In the genomic region with DNA sequence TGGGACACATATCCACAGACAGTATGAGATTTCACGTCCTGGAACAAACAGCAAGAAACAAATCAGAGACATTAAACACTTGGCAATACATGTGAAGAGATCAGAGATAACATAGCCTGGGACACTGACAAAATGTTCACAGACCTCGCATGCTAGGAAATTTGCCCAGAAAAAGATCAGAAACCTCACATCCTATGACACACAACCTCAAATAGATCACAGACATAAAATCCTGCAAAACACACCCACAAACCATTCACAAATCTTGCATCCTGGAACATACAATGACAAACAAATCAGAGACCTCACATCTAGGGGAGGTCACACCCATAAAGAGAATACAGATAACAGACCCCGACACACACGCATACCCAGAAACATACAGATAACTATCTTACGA, we compare ENCODE assay signal across 19 cellular contexts. TPM values are rescaled to one million over a fixed set of nuclear protein-coding genes. Genes with fewer than 3 reads are reported as not detected.
DNase-seq lines count a peak whose midpoint lies in the region; ATAC-seq and TF ChIP-seq lines count a peak whose summit lies in the region.
"Had no signal": no experiment of that assay in that cellular context is flagged by ENCODE, and none has a peak within 500 bp of the region (broad histone marks: within the 10 kb centered on the region; RNA-seq: fewer than 3 reads in every experiment).

No MANE protein-coding gene starts in this region.

- TF ChIP-seq RAD21 in SK-N-SH (IDR thresholded peaks at IDR 0.05; ENCODE audit: low read length), result no peak

- no peaks in the 10 kb centered on the region for H3K36me3 Mint-ChIP-seq in GM23338 (ENCODE audit: low read depth)
- H3K36me3 Mint-ChIP-seq: stimulated activated naive B cell treated with anti-CD40 and anti-IgM and Interleukin-4, amounts not matched to agents 10 μg/mL and 1 μg/mL and 100 μg/mL, for 72 hours had no signal

- DNase-seq in SK-N-SH (no peak), LHCN-M2 (ENCODE audit: low read depth) (peak; percentile 50), amniotic epithelial cell (ENCODE audit: low read depth) (peak; percentile 12), right lobe of liver (no peak), GM23338 (ENCODE audit: low spot score) (no peak)
- DNase-seq: gastrocnemius medialis; NCI-H1092 treated with DMSO at 0.1 percent for 48 hours; NCI-H2107; spleen; stimulated activated naive B cell treated with anti-CD40 and anti-IgM and Interleukin-4, amounts not matched to agents 10 μg/mL and 1 μg/mL and 100 μg/mL, for 72 hours had no signal

- no peak overlapping the region for H3K27ac ChIP-seq in SK-N-SH (ENCODE audit: low read depth in 2 of 2, low read length in 1 of 2)
- peak overlapping the region in 2 of 3 donors; percentile 77 to 94 for H3K27ac ChIP-seq in right lobe of liver
- H3K27ac ChIP-seq in GM23338 (ENCODE audit: low read depth), result no peak overlapping the region
- H3K27ac ChIP-seq: 22Rv1, gastrocnemius medialis had no signal

- H3K9me3 Mint-ChIP-seq in GM23338, result no peaks in the 10 kb centered on the region
- H3K9me3 Mint-ChIP-seq: stimulated activated naive B cell treated with anti-CD40 and anti-IgM and Interleukin-4, amounts not matched to agents 10 μg/mL and 1 μg/mL and 100 μg/mL, for 72 hours had no signal

- H3K27me3 Mint-ChIP-seq in GM23338 (ENCODE audit: insufficient read depth, low read depth, poor library complexity), result peaks cover 5% of the 10 kb centered on the region

- no peaks in the 10 kb centered on the region for H3K36me3 ChIP-seq in SK-N-SH (replicated peaks in 1 of 2; ENCODE audit: control insufficient read depth in 1 of 2, insufficient read depth in 2 of 2, low read length in 1 of 2)
- H3K36me3 ChIP-seq in right lobe of liver, result no peaks in the 10 kb centered on the region
- H3K36me3 ChIP-seq in GM23338 (ENCODE audit: insufficient read depth), result no peaks in the 10 kb centered on the region
- H3K36me3 ChIP-seq: gastrocnemius medialis, spleen had no signal

- H3K27ac Mint-ChIP-seq in GM23338, result no peak overlapping the region
- H3K27ac Mint-ChIP-seq: stimulated activated naive B cell treated with anti-CD40 and anti-IgM and Interleukin-4, amounts not matched to agents 10 μg/mL and 1 μg/mL and 100 μg/mL, for 72 hours had no signal

- H3K4me2 ChIP-seq in SK-N-SH, result no peak overlapping the region
- H3K4me2 ChIP-seq in GM23338, result no peak overlapping the region

- intact Hi-C loops in right lobe of liver (cut with DNase I), result no loop called here

- no peak for TF ChIP-seq POLR2A in right lobe of liver (IDR thresholded peaks at IDR 0.05)
- TF ChIP-seq POLR2A in GM18505 (IDR thresholded peaks at IDR 0.05; ENCODE audit: borderline replicate concordance, extremely low read depth, insufficient read depth, insufficient read length), result no peak

- TF ChIP-seq EP300 in SK-N-SH (IDR thresholded peaks at IDR 0.05; ENCODE audit: borderline replicate concordance in 1 of 2, low read depth in 1 of 2, low read length in 1 of 2), result no peak

- H3K27me3 ChIP-seq in SK-N-SH (ENCODE audit: insufficient read depth), result no peaks in the 10 kb centered on the region; the same call in 1 of the 2 replicates
- H3K27me3 ChIP-seq in right lobe of liver, result no peaks in the 10 kb centered on the region
- H3K27me3 ChIP-seq in GM23338 (ENCODE audit: insufficient read depth), result peaks cover 12% of the 10 kb centered on the region; the same call in 1 of the 2 replicates
- H3K27me3 ChIP-seq: gastrocnemius medialis, spleen had no signal

- no peak for ATAC-seq in SK-N-SH treated with all-trans-retinoic acid at 6 μM for 48 hours
- peak in 1 of 4 donors; percentile 18 for ATAC-seq in right lobe of liver
- ATAC-seq in GM18505 (IDR thresholded peaks at IDR 0.05; ENCODE audit: unreplicated experiment), result no peak
- no peak for ATAC-seq in GM23338
- no peak for ATAC-seq in HG02763 (IDR thresholded peaks at IDR 0.05; ENCODE audit: unreplicated experiment)
- ATAC-seq: K562; stimulated activated naive B cell treated with anti-CD40 and anti-IgM and Interleukin-4, amounts not matched to agents 10 μg/mL and 1 μg/mL and 100 μg/mL, for 72 hours had no signal

- no peak overlapping the region for H2AFZ ChIP-seq in SK-N-SH (ENCODE audit: low read depth)
- H2AFZ ChIP-seq in GM23338, result no peak overlapping the region

- 24% methylated on average over 5 of the region's 5 CpGs for WGBS in SK-N-SH (ENCODE audit: low lambda C conversion rate)
- WGBS in right lobe of liver (ENCODE audit: insufficient coverage, low coverage, low lambda C conversion rate, missing lambda C conversion rate), result 25% methylated on average over 4 of the region's 5 CpGs

- H3K4me3 ChIP-seq in SK-N-SH (ENCODE audit: low read depth in 2 of 2, low read length in 1 of 2), result no peak overlapping the region
- H3K4me3 ChIP-seq in right lobe of liver, result no peak overlapping the region
- H3K4me3 ChIP-seq in GM23338, result no peak overlapping the region
- H3K4me3 ChIP-seq: gastrocnemius medialis, K562, spleen had no signal

- no peak overlapping the region for H3K4me3 Mint-ChIP-seq in GM23338
- H3K4me3 Mint-ChIP-seq: stimulated activated naive B cell treated with anti-CD40 and anti-IgM and Interleukin-4, amounts not matched to agents 10 μg/mL and 1 μg/mL and 100 μg/mL, for 72 hours had no signal

- no peaks in the 10 kb centered on the region for H3K79me2 ChIP-seq in SK-N-SH (ENCODE audit: insufficient read depth)
- no peaks in the 10 kb centered on the region for H3K79me2 ChIP-seq in GM23338 (replicated peaks; ENCODE audit: insufficient read depth)

- no peaks in the 10 kb centered on the region for H3K4me1 Mint-ChIP-seq in GM23338

- no peaks in the 10 kb centered on the region for H3K9me3 ChIP-seq in SK-N-SH
- H3K9me3 ChIP-seq in right lobe of liver, result no peaks in the 10 kb centered on the region
- H3K9me3 ChIP-seq: gastrocnemius medialis, spleen had no signal

- CTCF ChIA-PET in SK-N-SH (lab: Yijun Ruan, JAX), result no interaction called here

- TF ChIP-seq CTCF in SK-N-SH (IDR thresholded peaks at IDR 0.05) (no peak), right lobe of liver (IDR thresholded peaks at IDR 0.05) (no peak), GM23338 (conservative IDR thresholded peaks at IDR 0.05; ENCODE audit: low read depth in 2 of 2) (no peak)

- H3K4me1 ChIP-seq in SK-N-SH (ENCODE audit: control insufficient read depth in 1 of 2, insufficient read depth in 2 of 2, low read depth in 1 of 2, low read length in 1 of 2) (peaks cover 0 to 4% of the 10 kb centered on the region in 2 experiments; a peak in 1 of 4 replicates), right lobe of liver (peaks cover 0 to 14% (median 0%) of the 10 kb centered on the region in 4 donors), GM23338 (ENCODE audit: insufficient read depth) (no peaks in the 10 kb centered on the region)
- H3K4me1 ChIP-seq: spleen had no signal

- POLR2A ChIA-PET in SK-N-SH (lab: Yijun Ruan, JAX), result no interaction called here

- H3F3A ChIP-seq in SK-N-SH (replicated peaks; ENCODE audit: insufficient read depth) (no peaks in the 10 kb centered on the region), GM23338 (replicated peaks; ENCODE audit: low read depth) (no peaks in the 10 kb centered on the region)

- no peaks in the 10 kb centered on the region for H3K9me2 ChIP-seq in SK-N-SH
- no peaks in the 10 kb centered on the region for H3K9me2 ChIP-seq in GM23338 (ENCODE audit: insufficient read depth)

- no peak overlapping the region for H3K9ac ChIP-seq in SK-N-SH

- H4K20me1 ChIP-seq in SK-N-SH (ENCODE audit: insufficient read depth) (no peaks in the 10 kb centered on the region), GM23338 (replicated peaks; ENCODE audit: insufficient read depth) (no peaks in the 10 kb centered on the region)

TF ChIP-seq in SK-N-SH, 30 proteins besides CTCF, POLR2A, EP300 and RAD21 (continues in another document):
- TF ChIP-seq GATA2 (CRISPR knock-in tag; IDR thresholded peaks at IDR 0.05), result 0 out of 2 replicates have a peak, but pooled peaks have one; percentile 9

TF ChIP-seq in SK-N-SH treated with all-trans-retinoic acid at 6 μM for 48 hours, 23 proteins besides CTCF, POLR2A, EP300 and RAD21 (continues in another document):
- no peak for TF ChIP-seq ZNF8 (CRISPR knock-in tag; IDR thresholded peaks at IDR 0.05)

TF ChIP-seq in GM23338, 12 proteins besides CTCF, POLR2A, EP300 and RAD21 (continues in another document):
- no peak for TF ChIP-seq ZNF114 (CRISPR knock-in tag; IDR thresholded peaks at IDR 0.05)

RNA-seq across cellular contexts. Expression of gene SUV39H1, which starts 18.0 kb away (rescaled TPM):
- polyA plus RNA-seq in SK-N-SH (2012; rRNA removed) (6.3 and 8.5 TPM in 2 replicates), GM23338 (2016; fragmentation: Nextera tagmentation; extraction: Ambion mirVana) (9.0 and 9.5 TPM in 2 replicates)
- 3.4 and 5.4 TPM in 2 replicates for polyA plus RNA-seq in SK-N-SH (2012; cell fraction: cytosol; rRNA removed)
- polyA plus RNA-seq in SK-N-SH (2012; cell fraction: nucleus; rRNA removed), result 17.2 and 21.9 TPM in 2 replicates
- total RNA-seq in LHCN-M2 (2014; rRNA removed) (13.0 and 14.8 TPM in 2 replicates), right lobe of liver (10 to 100 TPM in 1 of 6 experiments, 1 to 10 TPM in 5; 2.2 to 10.8 (median 3.5) TPM)
- 9.5 TPM for polyA plus RNA-seq in LHCN-M2 (2012)
- 14.1 and 15.2 TPM in 2 replicates for total RNA-seq in GM23338 (2014; rRNA removed; shearing (Covaris generic))

RNA-seq across cellular contexts. Expression of gene WAS, which starts 31.0 kb away (rescaled TPM):
- polyA plus RNA-seq in SK-N-SH (2012; rRNA removed) (0.24 and 0.30 TPM in 2 replicates), GM23338 (2016; fragmentation: Nextera tagmentation; extraction: Ambion mirVana) (0.12 and 0.32 TPM in 2 replicates)
- polyA plus RNA-seq in SK-N-SH (2012; cell fraction: cytosol; rRNA removed), result 0.06 and 0.14 TPM in 2 replicates
- 0.81 and 1.1 TPM in 2 replicates for polyA plus RNA-seq in SK-N-SH (2012; cell fraction: nucleus; rRNA removed)
- total RNA-seq in LHCN-M2 (2014; rRNA removed) (not detected in 2 replicates), right lobe of liver (1 to 10 TPM; 2.4 to 7.2 (median 4.8) TPM)
- polyA plus RNA-seq in LHCN-M2 (2012), result 0.15 TPM
- total RNA-seq in GM23338 (2014; rRNA removed; shearing (Covaris generic)), result 0.12 and 0.56 TPM in 2 replicates

RNA-seq across cellular contexts. Expression of gene GLOD5, which starts 47.0 kb away (rescaled TPM):
- polyA plus RNA-seq in SK-N-SH (2012; rRNA removed) (not detected in 2 replicates), GM23338 (2016; fragmentation: Nextera tagmentation; extraction: Ambion mirVana) (not detected in 2 replicates)
- not detected in 2 replicates for polyA plus RNA-seq in SK-N-SH (2012; cell fraction: cytosol; rRNA removed)
- not detected in 2 replicates for polyA plus RNA-seq in SK-N-SH (2012; cell fraction: nucleus; rRNA removed)
- total RNA-seq in LHCN-M2 (2014; rRNA removed) (not detected in 2 replicates), right lobe of liver (1 to 10 TPM in 5 of 6 experiments, under 1 TPM in 1; 0.98 to 4.1 (median 2.9) TPM)
- polyA plus RNA-seq in LHCN-M2 (2012), result not detected
- total RNA-seq in GM23338 (2014; rRNA removed; shearing (Covaris generic)), result not detected in 2 replicates
- total RNA-seq: cerebellum, gastrocnemius medialis, lower leg skin, SK-MEL-5, spleen, ureter had no signal
- polyA plus RNA-seq: spleen had no signal

Comparison
In these comparisons a context has a peak if more than half of its experiments do, and no peak if none do; other contexts are left out.
1. DNase-seq: peak in LHCN-M2 (single experiment) and amniotic epithelial cell (single experiment); none in SK-N-SH (single experiment), right lobe of liver (0 of 3) and GM23338 (single experiment).
2. H3K27ac ChIP-seq: peak in right lobe of liver (2 of 3); none in SK-N-SH (0 of 2) and GM23338 (single experiment).